2 cellular contexts compared by ENCODE assay signal in genomic region chr9:69153707-69154521, GRCh38.
TF ChIP-seq lines count a peak whose summit lies in the region.

No MANE protein-coding gene starts in this region.

TF ChIP-seq in GM23338, 12 proteins besides CTCF, POLR2A, EP300 and RAD21 (continued from another document):
- no peak for TF ChIP-seq ZNF462 (CRISPR knock-in tag; IDR thresholded peaks at IDR 0.05)
- no peak for TF ChIP-seq JUNB (IDR thresholded peaks at IDR 0.05; ENCODE audit: unreplicated experiment)
- TF ChIP-seq ZNF114 (CRISPR knock-in tag; IDR thresholded peaks at IDR 0.05): no peak
- TF ChIP-seq REST (IDR thresholded peaks at IDR 0.05; ENCODE audit: unreplicated experiment): no peak
- TF ChIP-seq STAT1 (IDR thresholded peaks at IDR 0.05; ENCODE audit: unreplicated experiment): no peak
- TF ChIP-seq ZNF331 (CRISPR knock-in tag; IDR thresholded peaks at IDR 0.05; ENCODE audit: low read depth): no peak
- TF ChIP-seq EZH2 (IDR thresholded peaks at IDR 0.05; ENCODE audit: low read depth, unreplicated experiment): no peak
TF ChIP-seq in GM23338: peak in this region for 0.

TF ChIP-seq in HepG2, 621 proteins besides CTCF, POLR2A, EP300 and RAD21 (continued from another document and continues in another):
- no peak for TF ChIP-seq KIAA2018 (CRISPR knock-in tag; IDR thresholded peaks at IDR 0.05; ENCODE audit: borderline replicate concordance)
- no peak for TF ChIP-seq KDM4B (CRISPR knock-in tag; IDR thresholded peaks at IDR 0.05)
- TF ChIP-seq ZNF552 (CRISPR knock-in tag; IDR thresholded peaks at IDR 0.05; ENCODE audit: borderline replicate concordance): no peak
- TF ChIP-seq HHEX (CRISPR knock-in tag; IDR thresholded peaks at IDR 0.05): peak; percentile 34; the same call in 1 of the 2 replicates
- TF ChIP-seq USF2 (IDR thresholded peaks at IDR 0.05; ENCODE audit: low read depth, low read length): no peak
- TF ChIP-seq USF2 (CRISPR knock-in tag; IDR thresholded peaks at IDR 0.05; ENCODE audit: borderline replicate concordance): no peak
- TF ChIP-seq ELF4 (CRISPR knock-in tag; IDR thresholded peaks at IDR 0.05; ENCODE audit: borderline replicate concordance): no peak
- no peak for TF ChIP-seq NONO (IDR thresholded peaks at IDR 0.05)
- 0 out of 2 replicates have a peak, but pooled peaks have one; percentile 11 for TF ChIP-seq NONO (CRISPR knock-in tag; conservative IDR thresholded peaks at IDR 0.05)
- TF ChIP-seq FOXK1 (CRISPR knock-in tag; IDR thresholded peaks at IDR 0.05; ENCODE audit: borderline replicate concordance, low read depth): no peak; the same call in 1 of the 2 replicates
- TF ChIP-seq ZNF30 (CRISPR knock-in tag; IDR thresholded peaks at IDR 0.05): no peak
- no peak for TF ChIP-seq TBP (CRISPR knock-in tag; IDR thresholded peaks at IDR 0.05)
- TF ChIP-seq SRF (IDR thresholded peaks at IDR 0.05; ENCODE audit: low read depth, low read length): no peak
- no peak for TF ChIP-seq ZNF703 (CRISPR knock-in tag; IDR thresholded peaks at IDR 0.05; ENCODE audit: borderline replicate concordance)
- TF ChIP-seq MXD1 (CRISPR knock-in tag; IDR thresholded peaks at IDR 0.05): no peak
- no peak for TF ChIP-seq ZNF383 (CRISPR knock-in tag; IDR thresholded peaks at IDR 0.05; ENCODE audit: borderline replicate concordance)
- no peak for TF ChIP-seq E2F5 (CRISPR knock-in tag; conservative IDR thresholded peaks at IDR 0.05)
- TF ChIP-seq NFE2L1 (CRISPR knock-in tag; IDR thresholded peaks at IDR 0.05; ENCODE audit: borderline replicate concordance): no peak
- no peak for TF ChIP-seq NRL (CRISPR knock-in tag; IDR thresholded peaks at IDR 0.05; ENCODE audit: borderline replicate concordance)
- no peak for TF ChIP-seq ZXDC (CRISPR knock-in tag; IDR thresholded peaks at IDR 0.05)
- no peak for TF ChIP-seq ATF4 (CRISPR knock-in tag; IDR thresholded peaks at IDR 0.05)
- TF ChIP-seq HINFP (CRISPR knock-in tag; IDR thresholded peaks at IDR 0.05; ENCODE audit: low read depth): no peak
- peak; percentile 40; the same call in 1 of the 2 replicates for TF ChIP-seq NCOR1 (IDR thresholded peaks at IDR 0.05; ENCODE audit: borderline replicate concordance, low read length)
- peak; percentile 51 for TF ChIP-seq HOXA3 (CRISPR knock-in tag; IDR thresholded peaks at IDR 0.05)
- TF ChIP-seq ATF1 (CRISPR knock-in tag; IDR thresholded peaks at IDR 0.05): no peak
- TF ChIP-seq RARA (CRISPR knock-in tag; IDR thresholded peaks at IDR 0.05): no peak
- TF ChIP-seq ZNF7 (CRISPR knock-in tag; IDR thresholded peaks at IDR 0.05): peak; percentile 100
- no peak for TF ChIP-seq ZHX1 (CRISPR knock-in tag; IDR thresholded peaks at IDR 0.05; ENCODE audit: low read depth)
- TF ChIP-seq ZNF24 (IDR thresholded peaks at IDR 0.05): no peak
- peak; percentile 74; the same call in 1 of the 2 replicates for TF ChIP-seq ZBTB34 (CRISPR knock-in tag; IDR thresholded peaks at IDR 0.05)
- no peak for TF ChIP-seq ZNF382 (CRISPR knock-in tag; IDR thresholded peaks at IDR 0.05; ENCODE audit: borderline replicate concordance)
- no peak for TF ChIP-seq NR3C1 (CRISPR knock-in tag; IDR thresholded peaks at IDR 0.05)
- 0 out of 4 replicates have a peak, but pooled peaks of 1 of the 2 experiments have one; percentile 51 for TF ChIP-seq MAFK (conservative IDR thresholded peaks at IDR 0.05 in 1 of 2, IDR thresholded peaks at IDR 0.05 in 1 of 2; ENCODE audit: low read length in 2 of 2)
- peak; percentile 54; the same call in 1 of the 2 replicates for TF ChIP-seq PHF21A (CRISPR knock-in tag; IDR thresholded peaks at IDR 0.05)
- no peak for TF ChIP-seq RFX3 (CRISPR knock-in tag; IDR thresholded peaks at IDR 0.05)
- TF ChIP-seq NAIF1 (CRISPR knock-in tag; IDR thresholded peaks at IDR 0.05; ENCODE audit: borderline replicate concordance): no peak
